In the genomic region with DNA sequence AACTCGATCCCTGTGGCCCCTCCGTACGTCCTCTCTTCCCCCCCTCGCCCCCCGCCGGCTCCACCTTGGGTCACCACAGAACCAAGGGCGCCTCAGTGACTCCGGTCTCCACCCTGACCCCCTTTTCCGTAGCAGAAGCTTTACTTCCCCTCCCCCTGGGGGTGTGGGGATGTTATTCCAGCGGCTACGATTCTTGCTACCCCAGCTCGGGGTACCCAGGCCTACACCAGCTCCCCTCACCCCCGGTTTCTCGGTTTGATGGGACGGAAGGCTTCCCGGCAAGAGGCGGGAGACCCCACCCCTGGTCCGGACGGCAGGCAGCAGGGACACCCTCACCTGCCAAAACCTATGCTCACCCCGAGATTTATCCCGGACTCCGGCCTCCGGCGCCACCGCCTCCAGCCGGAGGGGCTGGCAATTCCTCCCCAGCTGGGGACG, we compare ENCODE assay signal across 8 cellular contexts. TPM values are rescaled to one million over a fixed set of nuclear protein-coding genes. Genes with fewer than 3 reads are reported as not detected.
A peak's percentile ranks its signal among the peaks of the same experiment; 100 is the strongest.
DNase-seq lines count a peak whose midpoint lies in the region; ATAC-seq and TF ChIP-seq lines count a peak whose summit lies in the region.

No MANE protein-coding gene starts in this region.

- peak; percentile 46 for DNase-seq in GM13976 (ENCODE audit: low spot score)
- DNase-seq in left ventricle myocardium inferior = no peak
- no peak for DNase-seq in sigmoid colon
- no peak for DNase-seq in COLO829 (ENCODE audit: low spot score)
- DNase-seq in HCEC 1CT = no peak
- no peak for DNase-seq in stimulated activated naive CD4-positive, alpha-beta T cell treated with Interleukin-2 at 50 U/mL for 16 hours (lab: John Stamatoyannopoulos, UW)

- no peaks in the 10 kb centered on the region for H3K27me3 ChIP-seq in left ventricle myocardium inferior (ENCODE audit: low read depth)
- no peaks in the 10 kb centered on the region for H3K27me3 ChIP-seq in sigmoid colon

- ATAC-seq in GM21825 (IDR thresholded peaks at IDR 0.05; ENCODE audit: unreplicated experiment) = no peak

- no peak for TF ChIP-seq EP300 in sigmoid colon (IDR thresholded peaks at IDR 0.05)

- no peak for TF ChIP-seq POLR2A in sigmoid colon (IDR thresholded peaks at IDR 0.05)

- intact Hi-C loops in left ventricle myocardium inferior (cut with micrococcal nuclease) (no loop called here), sigmoid colon (cut with DNase I) (no loop called here)

- 2 to 6% methylated on average over 27 of the region's 27 CpGs for WGBS in sigmoid colon, 2 donors

- in situ Hi-C loops in GM13976 (cut with MboI; ENCODE audit: low sequenced_read_pairs, unreplicated experiment) = no loop called here

- TF ChIP-seq CTCF in GM13976 (IDR thresholded peaks at IDR 0.05; ENCODE audit: borderline replicate concordance, control extremely low read depth, extremely low read depth, insufficient read depth, missing control alignments) = no peak
- TF ChIP-seq CTCF in VCaP (conservative IDR thresholded peaks at IDR 0.05) = no peak
- TF ChIP-seq CTCF in left ventricle myocardium inferior (IDR thresholded peaks at IDR 0.05; ENCODE audit: borderline replicate concordance) = no peak
- no peak for TF ChIP-seq CTCF in sigmoid colon (IDR thresholded peaks at IDR 0.05)

- peak overlapping the region; percentile 86 for H3K4me3 ChIP-seq in left ventricle myocardium inferior
- peak overlapping the region; percentile 56 to 83 (median 76) for H3K4me3 ChIP-seq in sigmoid colon

- no peaks in the 10 kb centered on the region for H3K9me3 ChIP-seq in left ventricle myocardium inferior (replicated peaks)
- H3K9me3 ChIP-seq in sigmoid colon = no peaks in the 10 kb centered on the region

- H3K36me3 ChIP-seq in left ventricle myocardium inferior (no peaks in the 10 kb centered on the region), sigmoid colon (no peaks in the 10 kb centered on the region)

- H3K4me1 ChIP-seq in left ventricle myocardium inferior = peaks cover 19% of the 10 kb centered on the region
- H3K4me1 ChIP-seq in sigmoid colon = peaks cover 0 to 18% (median 14%) of the 10 kb centered on the region in 4 donors

- H3K27ac ChIP-seq in VCaP (peak overlapping the region; percentile 70; the same call in 1 of the 2 replicates), left ventricle myocardium inferior (replicated peaks) (no peak overlapping the region), sigmoid colon (peak overlapping the region in 2 of 4 donors; percentile 23 to 62)

RNA-seq across cellular contexts. Expression of gene RAB15, which starts 0.7 kb away (rescaled TPM):
- total RNA-seq in left ventricle myocardium inferior (17.1 TPM), sigmoid colon (10 to 100 TPM in 1 of 4 donors, 1 to 10 TPM in 3; 1.8 to 11.6 (median 4.0) TPM)
- 10 to 100 TPM; 28.9 to 31.8 (median 29.4) TPM for polyA plus RNA-seq in sigmoid colon

RNA-seq across cellular contexts. Expression of gene FNTB, which starts 15.2 kb away (rescaled TPM):
- total RNA-seq in left ventricle myocardium inferior (17.9 TPM), sigmoid colon (10 to 100 TPM; 10.7 to 13.0 (median 11.9) TPM)
- polyA plus RNA-seq in sigmoid colon = 1 to 10 TPM; 6.9 to 8.4 (median 8.3) TPM

RNA-seq across cellular contexts. Expression of gene GPX2, which starts 28.9 kb away (rescaled TPM):
- total RNA-seq in left ventricle myocardium inferior (not detected), sigmoid colon (1 to 10 TPM in 1 of 4 donors, not detected in 3; 1.9 TPM)
- polyA plus RNA-seq in sigmoid colon = 1,000 to 10,000 TPM in 1 of 3 donors, 100 to 1,000 TPM in 2; 336 to 1,392 (median 412) TPM

RNA-seq across cellular contexts. Expression of gene CHURC1, which starts 57.2 kb away (rescaled TPM):
- total RNA-seq in left ventricle myocardium inferior = 89.8 TPM
- total RNA-seq in sigmoid colon = 100 to 1,000 TPM; 110 to 161 (median 142) TPM
- polyA plus RNA-seq in sigmoid colon = 10 to 100 TPM; 41.8 to 46.2 (median 42.5) TPM
